9 cellular contexts compared by ENCODE assay signal in genomic region chr9:14320272-14321245, GRCh38. TPM values are rescaled to one million over a fixed set of nuclear protein-coding genes. Genes with fewer than 3 reads are reported as not detected.
DNase-seq lines count a peak whose midpoint lies in the region; ATAC-seq and TF ChIP-seq lines count a peak whose summit lies in the region.
"Had no signal": no experiment of that assay in that cellular context is flagged by ENCODE, and none has a peak within 500 bp of the region (broad histone marks: within the 10 kb centered on the region; RNA-seq: fewer than 3 reads in every experiment).

No MANE protein-coding gene starts in this region.

- peak overlapping the region; percentile 76 for H3K4me3 Mint-ChIP-seq in progenitor cell of endocrine pancreas (ENCODE audit: low read depth)

- no peaks in the 10 kb centered on the region for H3K27me3 ChIP-seq in SU-DHL-6 (ENCODE audit: low read length)
- H3K27me3 ChIP-seq: pancreas had no signal

- no peak overlapping the region for H3K27ac Mint-ChIP-seq in progenitor cell of endocrine pancreas

- no peak overlapping the region for H2AFZ ChIP-seq in SU-DHL-6 (ENCODE audit: low read depth, low read length, severe bottlenecking)

- peak; percentile 18 for ATAC-seq in GM18907 (IDR thresholded peaks at IDR 0.05; ENCODE audit: unreplicated experiment)
- ATAC-seq in HG03342 (IDR thresholded peaks at IDR 0.05; ENCODE audit: unreplicated experiment) = no peak

- DNase-seq in AG08395 (ENCODE audit: low spot score) (peak; percentile 42), fibroblast of pulmonary artery (ENCODE audit: low read depth) (peak; percentile 97), progenitor cell of endocrine pancreas (ENCODE audit: low spot score, unreplicated experiment) (no peak), cortex of kidney (lab: John Stamatoyannopoulos, UW) (no peak)
- DNase-seq in activated effector memory CD4-positive, alpha-beta T cell treated with anti-CD3 and anti-CD28 coated beads, Interleukin-2, amount 50 U/mL, for 16 hours = no peak
- DNase-seq: pancreas had no signal

- no peaks in the 10 kb centered on the region for H3K9me3 Mint-ChIP-seq in progenitor cell of endocrine pancreas (ENCODE audit: low read depth)

- H3K9me2 ChIP-seq in SU-DHL-6 (replicated peaks; ENCODE audit: insufficient read depth, low read length) = no peaks in the 10 kb centered on the region

- H3K36me3 ChIP-seq in SU-DHL-6 (ENCODE audit: low read length) = no peaks in the 10 kb centered on the region
- H3K36me3 ChIP-seq: pancreas had no signal

- no peak overlapping the region for H3K27ac ChIP-seq in SU-DHL-6 (ENCODE audit: low read depth, low read length)

- H3K36me3 Mint-ChIP-seq in progenitor cell of endocrine pancreas (ENCODE audit: insufficient read depth) = no peaks in the 10 kb centered on the region

- no peak for TF ChIP-seq CTCF in SU-DHL-6 (IDR thresholded peaks at IDR 0.05; ENCODE audit: insufficient read depth, low read length, poor library complexity, severe bottlenecking)
- no peak for TF ChIP-seq CTCF in fibroblast of pulmonary artery (IDR thresholded peaks at IDR 0.05; ENCODE audit: low read length, missing control alignments)
- no peak for TF ChIP-seq CTCF in progenitor cell of endocrine pancreas (IDR thresholded peaks at IDR 0.05; ENCODE audit: unreplicated experiment)

- H3K9me3 ChIP-seq in SU-DHL-6 (ENCODE audit: insufficient read depth, low read length) = no peaks in the 10 kb centered on the region
- H3K9me3 ChIP-seq: pancreas had no signal

- H3K4me2 ChIP-seq in SU-DHL-6 (ENCODE audit: low read depth, low read length, poor library complexity, severe bottlenecking) = peak overlapping the region; percentile 93

- no peak overlapping the region for H3K9ac ChIP-seq in SU-DHL-6 (ENCODE audit: low read length)

- peaks cover 28% of the 10 kb centered on the region for H3K4me1 Mint-ChIP-seq in progenitor cell of endocrine pancreas (ENCODE audit: low read depth)

- H4K20me1 ChIP-seq in SU-DHL-6 (ENCODE audit: low read depth, low read length) = no peaks in the 10 kb centered on the region

- H3K4me3 ChIP-seq in SU-DHL-6 (ENCODE audit: insufficient read depth, low read length, poor library complexity, severe bottlenecking) (no peak overlapping the region), fibroblast of pulmonary artery (replicated peaks; ENCODE audit: low read depth, low read length) (peak overlapping the region; percentile 67)

- H3F3A ChIP-seq in SU-DHL-6 (ENCODE audit: insufficient read depth) = peaks cover 10% of the 10 kb centered on the region; the same call in 1 of the 2 replicates

- H3K79me2 ChIP-seq in SU-DHL-6 (ENCODE audit: insufficient read depth, low read length) = no peaks in the 10 kb centered on the region

- peaks cover 69% of the 10 kb centered on the region for H3K27me3 Mint-ChIP-seq in progenitor cell of endocrine pancreas

RNA-seq across cellular contexts. Expression of gene NFIB, which starts 6.6 kb away (rescaled TPM):
- total RNA-seq in progenitor cell of endocrine pancreas = 15.3 and 15.5 TPM in 2 replicates

Comparison
In these comparisons a context has a peak if more than half of its experiments do, and no peak if none do; other contexts are left out.
1. DNase-seq: peak in AG08395 (single experiment) and fibroblast of pulmonary artery (single experiment); none in progenitor cell of endocrine pancreas (single experiment), cortex of kidney (single experiment) and activated effector memory CD4-positive, alpha-beta T cell treated with anti-CD3 and anti-CD28 coated beads, Interleukin-2, amount 50 U/mL, for 16 hours (single experiment).